ENCODE assay signal across 8 cellular contexts in the genomic region with DNA sequence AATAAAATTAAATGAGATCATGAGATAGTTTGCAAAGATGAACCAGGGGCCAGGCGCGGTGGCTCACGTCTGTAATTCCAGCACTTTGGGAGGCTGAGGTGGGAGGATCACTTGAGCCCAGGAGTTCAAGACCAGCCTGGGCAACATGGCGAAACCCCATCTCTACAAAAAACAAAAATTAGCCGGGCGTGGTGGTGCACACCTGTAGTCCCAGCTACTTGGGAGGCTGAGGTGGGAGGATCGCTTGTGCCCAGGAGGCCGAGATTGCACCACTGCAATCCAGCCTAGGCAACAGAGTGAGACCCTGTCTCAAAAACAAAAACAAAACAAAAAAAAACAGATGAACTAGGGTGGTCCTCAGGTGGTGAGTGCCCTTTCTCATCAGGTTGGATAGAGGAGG. TPM values are rescaled to one million over a fixed set of nuclear protein-coding genes. Genes with fewer than 3 reads are reported as not detected.
DNase-seq lines count a peak whose midpoint lies in the region; ATAC-seq and TF ChIP-seq lines count a peak whose summit lies in the region.
"Not testable (repeated sequence)": the region's sequence is repeated elsewhere in the genome, so short reads cannot be mapped to it uniquely, and the experiment has no call there.

No MANE protein-coding gene starts in this region.

- H3K9me3 ChIP-seq in A673 (ENCODE audit: low read depth, low read length, poor library complexity, severe bottlenecking); HEK293 (ENCODE audit: control insufficient read depth, insufficient read depth, low read depth, low read length); SJCRH30 (replicated peaks); right cardiac atrium (ENCODE audit: control insufficient read depth, low read length); spleen: not testable (repeated sequence)

- H3K4me1 Mint-ChIP-seq in activated naive CD4-positive, alpha-beta T cell treated with anti-CD3 and anti-CD28 coated beads, Interleukin-2, amount 50 U/mL, for 24 hours, result not testable (repeated sequence)
- H3K4me1 Mint-ChIP-seq in naive thymus-derived CD8-positive, alpha-beta T cell, result peaks cover 2 to 20% (median 12%) of the 10 kb centered on the region in 4 donors

- H3K27me3 Mint-ChIP-seq in activated naive CD4-positive, alpha-beta T cell treated with anti-CD3 and anti-CD28 coated beads, Interleukin-2, amount 50 U/mL, for 24 hours; naive thymus-derived CD8-positive, alpha-beta T cell: not testable (repeated sequence)

- CTCF ChIA-PET in A673 (lab: Charles Lee), result not testable (repeated sequence)
- CTCF ChIA-PET in HEK293 (lab: Yijun Ruan, JAX), result interaction anchor here (1.3 kb wide), 1 partner anchor 15 kb away, joined by 7 read pairs; no protein-coding TSS in a partner anchor

- not testable (repeated sequence) for H3K9me3 Mint-ChIP-seq in activated naive CD4-positive, alpha-beta T cell treated with anti-CD3 and anti-CD28 coated beads, Interleukin-2, amount 50 U/mL, for 24 hours; naive thymus-derived CD8-positive, alpha-beta T cell

- TF ChIP-seq CTCF in A673 (conservative IDR thresholded peaks at IDR 0.05; ENCODE audit: low read depth, low read length); HEK293 (tag by site-specific recombination; IDR thresholded peaks at IDR 0.05); dorsolateral prefrontal cortex (IDR thresholded peaks at IDR 0.05 in 54 of 56, conservative IDR thresholded peaks at IDR 0.05 in 2 of 56; ENCODE audit: low read depth in 1 of 56, partially characterized antibody in 56 of 56); spleen (IDR thresholded peaks at IDR 0.05 in 8 of 11, conservative IDR thresholded peaks at IDR 0.05 in 3 of 11): not testable (repeated sequence)

- peak overlapping the region; percentile 59 for H3K4me3 ChIP-seq in A673 (ENCODE audit: low read depth, low read length, poor library complexity, severe bottlenecking)
- H3K4me3 ChIP-seq in HEK293 (ENCODE audit: low read depth, low read length), result not testable (repeated sequence)
- peak overlapping the region; percentile 84 for H3K4me3 ChIP-seq in SJCRH30
- H3K4me3 ChIP-seq in dorsolateral prefrontal cortex, result peak overlapping the region in 54 of 59 donors; percentile 52 to 100 (median 79)
- H3K4me3 ChIP-seq in right cardiac atrium (ENCODE audit: low read length), result peak overlapping the region; percentile 51
- H3K4me3 ChIP-seq in spleen, result peak overlapping the region in 4 of 8 donors; percentile 56 to 71 (median 58)

- WGBS in right cardiac atrium, result 92% methylated on average over 8 of the region's 8 CpGs
- WGBS in spleen, 5 donors, result 89 to 94% (median 93%) methylated on average over 8 of the region's 8 CpGs

- intact Hi-C loops in A673 (cut with micrococcal nuclease; ENCODE audit: unreplicated experiment) (loop anchor here (5.0 kb wide), 1 partner anchor 205 kb away; the partner anchor contains the start of gene RAB13), dorsolateral prefrontal cortex (cut with DNase I) (loop anchor here in 1 of 2 donors (1.0 to 5.0 kb wide), 2 partner anchors 55 to 110 kb away; partner anchors contain the start of gene ILF2)
- intact Hi-C loops in right cardiac atrium (cut with DNase I); spleen (cut with DNase I; ENCODE audit: low total_unique reads): not testable (repeated sequence)

- H3K36me3 ChIP-seq in A673 (ENCODE audit: insufficient read depth, low read length, poor library complexity, severe bottlenecking); HEK293 (ENCODE audit: control insufficient read depth in 2 of 2, insufficient read depth in 1 of 2, low read length in 2 of 2); SJCRH30: not testable (repeated sequence)
- H3K36me3 ChIP-seq in spleen, result peaks cover 0 to 23% (median 2%) of the 10 kb centered on the region in 6 donors

- not testable (repeated sequence) for H3K27ac Mint-ChIP-seq in activated naive CD4-positive, alpha-beta T cell treated with anti-CD3 and anti-CD28 coated beads, Interleukin-2, amount 50 U/mL, for 24 hours
- H3K27ac Mint-ChIP-seq in naive thymus-derived CD8-positive, alpha-beta T cell, result peak overlapping the region; percentile 80 to 99 (median 98)

- BruUV-seq in A673 (replicated peaks; lab: Mats Ljungman, UMichigan), result not testable (repeated sequence)

- peak overlapping the region; percentile 92 for H3K4me3 Mint-ChIP-seq in activated naive CD4-positive, alpha-beta T cell treated with anti-CD3 and anti-CD28 coated beads, Interleukin-2, amount 50 U/mL, for 24 hours
- peak overlapping the region; percentile 84 to 96 (median 94) for H3K4me3 Mint-ChIP-seq in naive thymus-derived CD8-positive, alpha-beta T cell

- not testable (repeated sequence) for TF ChIP-seq POLR2A in spleen (IDR thresholded peaks at IDR 0.05)

- not testable (repeated sequence) for H3K36me3 Mint-ChIP-seq in activated naive CD4-positive, alpha-beta T cell treated with anti-CD3 and anti-CD28 coated beads, Interleukin-2, amount 50 U/mL, for 24 hours; naive thymus-derived CD8-positive, alpha-beta T cell

- POLR2A ChIA-PET in A673 (lab: Charles Lee; ENCODE audit: low non-redundant PET); HEK293 (lab: Yijun Ruan, JAX): not testable (repeated sequence)
- POLR2A ChIA-PET in naive thymus-derived CD8-positive, alpha-beta T cell (lab: Charles Lee), result interaction anchor here (0.7 to 4.4 kb wide), 4 partner anchors 13 to 208 kb away, joined by 3 to 40 read pairs (median 6); partner anchors contain the start of genes JTB and RPS27

- not testable (repeated sequence) for H3K27me3 ChIP-seq in A673 (replicated peaks; ENCODE audit: insufficient read depth, low read depth, low read length, poor library complexity); SJCRH30; dorsolateral prefrontal cortex; right cardiac atrium (ENCODE audit: control insufficient read depth, insufficient read depth); spleen (replicated peaks in 1 of 7)

- DNase-seq in A673 (ENCODE audit: low spot score); SJCRH30; dorsolateral prefrontal cortex; right cardiac atrium; naive thymus-derived CD8-positive, alpha-beta T cell; spleen: not testable (repeated sequence)

- not testable (repeated sequence) for H3K27ac ChIP-seq in A673 (ENCODE audit: low read depth, low read length, poor library complexity, severe bottlenecking)
- 0 out of 2 replicates have a peak overlapping the region, but pooled peaks have one; percentile 67 for H3K27ac ChIP-seq in HEK293 (ENCODE audit: extremely low read depth, low read depth, low read length)
- H3K27ac ChIP-seq in SJCRH30, result peak overlapping the region; percentile 84; the same call in 1 of the 2 replicates
- H3K27ac ChIP-seq in dorsolateral prefrontal cortex, result peak overlapping the region in 57 of 59 donors; percentile 83 to 100 (median 97)
- peak overlapping the region; percentile 80 for H3K27ac ChIP-seq in right cardiac atrium (ENCODE audit: low read length)
- peak overlapping the region; percentile 97 to 99 (median 98) for H3K27ac ChIP-seq in spleen

- not testable (repeated sequence) for ATAC-seq in right cardiac atrium; naive thymus-derived CD8-positive, alpha-beta T cell

- H3K4me1 ChIP-seq in A673 (ENCODE audit: insufficient read depth, low read length, poor library complexity, severe bottlenecking); HEK293 (ENCODE audit: control insufficient read depth, insufficient read depth, low read length); SJCRH30; right cardiac atrium (ENCODE audit: control insufficient read depth, insufficient read depth, low read length): not testable (repeated sequence)
- H3K4me1 ChIP-seq in spleen, result peaks cover 5 to 60% (median 31%) of the 10 kb centered on the region in 6 donors

TF ChIP-seq in HEK293, 187 proteins besides CTCF, POLR2A, EP300 and RAD21:
- TF ChIP-seq ZNF580 (tag by site-specific recombination; IDR thresholded peaks at IDR 0.05) (peak; percentile 61; the same call in 1 of the 2 replicates), ZNF664 (tag by site-specific recombination; IDR thresholded peaks at IDR 0.05) (0 out of 2 replicates have a peak, but pooled peaks have one; percentile 38), ZNF121 (tag by site-specific recombination; IDR thresholded peaks at IDR 0.05) (0 out of 2 replicates have a peak, but pooled peaks have one; percentile 18)

RNA-seq across cellular contexts. Expression of gene SLC27A3, which starts 7.4 kb away (rescaled TPM):
- total RNA-seq in A673 (2021), result 5.0 and 5.7 TPM in 2 replicates
- total RNA-seq in SJCRH30 (2014; rRNA removed; shearing (Covaris generic)), result 1.6 and 2.1 TPM in 2 replicates
- total RNA-seq in dorsolateral prefrontal cortex, result 10 to 100 TPM in 118 of 120 experiments, 1 to 10 TPM in 2; 8.6 to 41.4 (median 19.7) TPM
- 10 to 100 TPM; 16.9 to 22.0 (median 20.1) TPM for total RNA-seq in right cardiac atrium
- polyA plus RNA-seq in right cardiac atrium, result 26.5 TPM
- 10 to 100 TPM; 15.3 to 18.5 TPM for total RNA-seq in naive thymus-derived CD8-positive, alpha-beta T cell
- 10 to 100 TPM in 2 of 3 donors, 1 to 10 TPM in 1; 8.4 to 15.6 (median 10.0) TPM for polyA plus RNA-seq in naive thymus-derived CD8-positive, alpha-beta T cell
- 10 to 100 TPM; 11.1 to 28.4 (median 20.0) TPM for total RNA-seq in spleen
- polyA plus RNA-seq in spleen, result 10 to 100 TPM; 23.4 to 54.5 (median 48.6) TPM

RNA-seq across cellular contexts. Expression of gene INTS3, which starts 54.8 kb away (rescaled TPM):
- total RNA-seq in A673 (2021) (56.7 and 58.0 TPM in 2 replicates), dorsolateral prefrontal cortex (100 to 1,000 TPM in 2 of 120 experiments, 10 to 100 TPM in 118; 56.8 to 103 (median 74.9) TPM), right cardiac atrium (10 to 100 TPM; 30.6 to 41.8 (median 33.7) TPM), spleen (10 to 100 TPM; 38.1 to 66.2 (median 49.0) TPM)
- 25.9 and 28.5 TPM in 2 replicates for total RNA-seq in SJCRH30 (2014; rRNA removed; shearing (Covaris generic))
- polyA plus RNA-seq in right cardiac atrium (26.4 TPM), spleen (10 to 100 TPM; 24.7 to 51.9 (median 46.6) TPM)
- total RNA-seq in naive thymus-derived CD8-positive, alpha-beta T cell, result 10 to 100 TPM; 58.2 to 60.6 TPM
- polyA plus RNA-seq in naive thymus-derived CD8-positive, alpha-beta T cell, result 10 to 100 TPM in 2 of 3 donors, 1 to 10 TPM in 1; 10.0 to 13.8 (median 10.8) TPM
